In the genomic region with DNA sequence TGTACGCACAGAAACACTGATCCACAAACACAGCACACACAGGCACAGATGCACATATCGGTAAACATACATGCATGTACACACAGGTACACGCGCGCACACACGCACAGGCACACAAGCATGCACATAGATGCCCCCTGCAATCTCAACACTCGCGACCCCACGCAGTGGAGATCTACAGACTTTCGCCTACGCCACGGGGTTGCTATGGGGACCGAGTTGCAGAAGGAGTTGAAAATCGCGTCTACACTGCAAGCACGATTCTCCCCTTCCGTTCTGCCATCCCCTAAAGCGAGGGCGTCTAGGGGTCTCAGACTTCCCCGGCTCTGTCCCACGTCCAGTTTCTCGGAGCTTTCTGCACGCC, we compare ENCODE assay signal across 8 cellular contexts. TPM values are rescaled to one million over a fixed set of nuclear protein-coding genes. Genes with fewer than 3 reads are reported as not detected.
DNase-seq lines count a peak whose midpoint lies in the region; ATAC-seq, FAIRE-seq and TF ChIP-seq lines count a peak whose summit lies in the region.

No MANE protein-coding gene starts in this region.

- no peaks in the 10 kb centered on the region for H3K9me3 Mint-ChIP-seq in activated CD4-positive, alpha-beta memory T cell treated with anti-CD3 and anti-CD28 coated beads, Interleukin-2, amount 10 ng/mL, durations not matched to agents 7 days and 5 days
- no peaks in the 10 kb centered on the region for H3K9me3 Mint-ChIP-seq in glutamatergic neuron (ENCODE audit: unreplicated experiment)

- no peak overlapping the region for H3K27ac Mint-ChIP-seq in activated CD4-positive, alpha-beta memory T cell treated with anti-CD3 and anti-CD28 coated beads, Interleukin-2, amount 10 ng/mL, durations not matched to agents 7 days and 5 days
- peak overlapping the region; percentile 77 for H3K27ac Mint-ChIP-seq in glutamatergic neuron (ENCODE audit: unreplicated experiment)

- POLR2A ChIA-PET in activated CD4-positive, alpha-beta memory T cell treated with anti-CD3 and anti-CD28 coated beads, Interleukin-2, amount 10 ng/mL, durations not matched to agents 7 days and 5 days (lab: Charles Lee): interaction anchor here (1.3 kb wide), 1 partner anchor 9 kb away, joined by 5 read pairs; a partner anchor contains a TSS

- DNase-seq in GM12891 (ENCODE audit: insufficient read length, low spot score) (no peak), glutamatergic neuron (no peak), iPS-NIHi7 (ENCODE audit: extremely low spot score) (no peak), UCSD-AML1 (lab: John Stamatoyannopoulos, UW; ENCODE audit: unreplicated experiment) (no peak)
- DNase-seq in activated CD4-positive, alpha-beta memory T cell treated with anti-CD3 and anti-CD28 coated beads, Interleukin-2, amount 10 ng/mL, durations not matched to agents 7 days and 5 days: no peak

- H3K9ac ChIP-seq in rectal smooth muscle tissue (ENCODE audit: low read length): no peak overlapping the region

- H3K4me3 Mint-ChIP-seq in activated CD4-positive, alpha-beta memory T cell treated with anti-CD3 and anti-CD28 coated beads, Interleukin-2, amount 10 ng/mL, durations not matched to agents 7 days and 5 days: peak overlapping the region; percentile 70
- H3K4me3 Mint-ChIP-seq in glutamatergic neuron (ENCODE audit: unreplicated experiment): peak overlapping the region; percentile 79

- peaks cover 36% of the 10 kb centered on the region for H3K4me1 Mint-ChIP-seq in activated CD4-positive, alpha-beta memory T cell treated with anti-CD3 and anti-CD28 coated beads, Interleukin-2, amount 10 ng/mL, durations not matched to agents 7 days and 5 days
- peaks cover 4% of the 10 kb centered on the region for H3K4me1 Mint-ChIP-seq in glutamatergic neuron (ENCODE audit: low read depth, unreplicated experiment)

- peak overlapping the region; percentile 17 for H3K4me3 ChIP-seq in rectal smooth muscle tissue (ENCODE audit: low read length)

- H3K4me1 ChIP-seq in rectal smooth muscle tissue (ENCODE audit: control insufficient read depth, insufficient read depth, low read length): peaks cover 3% of the 10 kb centered on the region

- peaks cover 12% of the 10 kb centered on the region for H3K27me3 ChIP-seq in rectal smooth muscle tissue (ENCODE audit: control insufficient read depth, insufficient read depth, low read length)

- peaks cover 6% of the 10 kb centered on the region for H3K36me3 Mint-ChIP-seq in activated CD4-positive, alpha-beta memory T cell treated with anti-CD3 and anti-CD28 coated beads, Interleukin-2, amount 10 ng/mL, durations not matched to agents 7 days and 5 days (ENCODE audit: low read depth)
- H3K36me3 Mint-ChIP-seq in glutamatergic neuron (ENCODE audit: unreplicated experiment): peaks cover 12% of the 10 kb centered on the region

- ATAC-seq in HG03565 (IDR thresholded peaks at IDR 0.05; ENCODE audit: unreplicated experiment) (no peak), HG03175 (IDR thresholded peaks at IDR 0.05; ENCODE audit: unreplicated experiment) (no peak)

- peaks cover 28% of the 10 kb centered on the region for H3K27me3 Mint-ChIP-seq in activated CD4-positive, alpha-beta memory T cell treated with anti-CD3 and anti-CD28 coated beads, Interleukin-2, amount 10 ng/mL, durations not matched to agents 7 days and 5 days
- peaks cover 9% of the 10 kb centered on the region for H3K27me3 Mint-ChIP-seq in glutamatergic neuron (ENCODE audit: unreplicated experiment)

- no peak overlapping the region for H3K27ac ChIP-seq in rectal smooth muscle tissue (ENCODE audit: low read depth, low read length)

- H3K36me3 ChIP-seq in rectal smooth muscle tissue (ENCODE audit: control insufficient read depth, insufficient read depth, low read length): no peaks in the 10 kb centered on the region

- no peak for TF ChIP-seq CTCF in glutamatergic neuron (IDR thresholded peaks at IDR 0.05; ENCODE audit: partially characterized antibody, unreplicated experiment)

- CTCF ChIA-PET in activated CD4-positive, alpha-beta memory T cell treated with anti-CD3 and anti-CD28 coated beads, Interleukin-2, amount 10 ng/mL, durations not matched to agents 7 days and 5 days (lab: Charles Lee): interaction anchor here (0.6 kb wide), 1 partner anchor 1590 kb away, joined by 4 read pairs; no protein-coding TSS in a partner anchor

- FAIRE-seq in GM12891 (lab: Jason Lieb, UNC): peak; percentile 70

- no peak for TF ChIP-seq POLR2A in GM12891 (IDR thresholded peaks at IDR 0.05; ENCODE audit: low read depth, low read length)

TF ChIP-seq in GM12891, 5 proteins besides CTCF, POLR2A, EP300 and RAD21:
- TF ChIP-seq SPI1 (IDR thresholded peaks at IDR 0.05; ENCODE audit: low read depth, low read length) (no peak), POU2F2 (IDR thresholded peaks at IDR 0.05; ENCODE audit: low read depth, low read length) (no peak), TAF1 (IDR thresholded peaks at IDR 0.05; ENCODE audit: low read depth, low read length) (no peak), PAX5 (IDR thresholded peaks at IDR 0.05; ENCODE audit: insufficient read depth, low read length, severe bottlenecking) (no peak), POLR2AphosphoS5 (IDR thresholded peaks at IDR 0.05; ENCODE audit: low read depth, low read length) (no peak)

RNA-seq across cellular contexts. Expression of a gene that starts 0.8 kb away (rescaled TPM):
- 0.26 TPM for polyA plus RNA-seq in GM12891 (2012; ENCODE audit: low read depth, missing spikeins)
- 1 to 10 TPM; 2.8 to 3.8 TPM for total RNA-seq in activated CD4-positive, alpha-beta memory T cell treated with anti-CD3 and anti-CD28 coated beads, Interleukin-2, amount 10 ng/mL, durations not matched to agents 7 days and 5 days
- not detected for total RNA-seq in glutamatergic neuron (ENCODE audit: unreplicated experiment)

RNA-seq across cellular contexts. Expression of a gene that starts 9.2 kb away (rescaled TPM):
- polyA plus RNA-seq in GM12891 (2012; ENCODE audit: low read depth, missing spikeins): 12.6 TPM
- 10 to 100 TPM; 63.7 to 69.0 TPM for total RNA-seq in activated CD4-positive, alpha-beta memory T cell treated with anti-CD3 and anti-CD28 coated beads, Interleukin-2, amount 10 ng/mL, durations not matched to agents 7 days and 5 days
- 41.0 TPM for total RNA-seq in glutamatergic neuron (ENCODE audit: unreplicated experiment)
